Comparison of ENCODE assay signal across 17 cellular contexts in genomic region chr9:113907282-113907681, GRCh38. TPM values are rescaled to one million over a fixed set of nuclear protein-coding genes. Genes with fewer than 3 reads are reported as not detected.
DNase-seq lines count a peak whose midpoint lies in the region; ATAC-seq and TF ChIP-seq lines count a peak whose summit lies in the region.
"Had no signal": no experiment of that assay in that cellular context is flagged by ENCODE, and none has a peak within 500 bp of the region (broad histone marks: within the 10 kb centered on the region; RNA-seq: fewer than 3 reads in every experiment).

No MANE protein-coding gene starts in this region.

- H3K4me3 Mint-ChIP-seq in dendritic cell treated with granulocyte-macrophage colony-stimulating factor and Interleukin-4, amounts not matched to agents 40 ng/mL and 50 ng/mL, for 4 days: no peak overlapping the region

- H3K79me1 ChIP-seq in neuronal stem cell (ENCODE audit: low read depth, low read length): peaks cover 5% of the 10 kb centered on the region

- H3K4me3 ChIP-seq in neuronal stem cell (ENCODE audit: low read length in 2 of 2) (no peak overlapping the region), esophagus squamous epithelium (no peak overlapping the region)
- H3K4me3 ChIP-seq: K562 had no signal

- H3K9me3 ChIP-seq in neuronal stem cell (replicated peaks in 1 of 2; ENCODE audit: control insufficient read depth in 2 of 2, insufficient read depth in 1 of 2, low read depth in 1 of 2, low read length in 2 of 2) (no peaks in the 10 kb centered on the region), esophagus squamous epithelium (no peaks in the 10 kb centered on the region)

- H4K8ac ChIP-seq in neuronal stem cell (ENCODE audit: low read depth, low read length): no peak overlapping the region

- H2AFZ ChIP-seq in neuronal stem cell (ENCODE audit: low read length): no peak overlapping the region

- no peak overlapping the region for H2BK5ac ChIP-seq in neuronal stem cell (ENCODE audit: low read length)

- peaks cover 7% of the 10 kb centered on the region for H3K36me3 Mint-ChIP-seq in dendritic cell treated with granulocyte-macrophage colony-stimulating factor and Interleukin-4, amounts not matched to agents 40 ng/mL and 50 ng/mL, for 4 days (ENCODE audit: low read depth)

- no peak overlapping the region for H3K23ac ChIP-seq in neuronal stem cell (ENCODE audit: low read depth, low read length, poor library complexity)

- peaks cover 11% of the 10 kb centered on the region for H3K4me1 Mint-ChIP-seq in dendritic cell treated with granulocyte-macrophage colony-stimulating factor and Interleukin-4, amounts not matched to agents 40 ng/mL and 50 ng/mL, for 4 days (ENCODE audit: low read depth)

- H3K27ac ChIP-seq in neuronal stem cell (replicated peaks; ENCODE audit: low read length): no peak overlapping the region
- H3K27ac ChIP-seq in esophagus squamous epithelium: peak overlapping the region in 1 of 4 donors; percentile 15

- H2BK12ac ChIP-seq in neuronal stem cell (ENCODE audit: low read length): no peak overlapping the region

- H3K9me3 Mint-ChIP-seq in dendritic cell treated with granulocyte-macrophage colony-stimulating factor and Interleukin-4, amounts not matched to agents 40 ng/mL and 50 ng/mL, for 4 days: peaks cover 21% of the 10 kb centered on the region

- no peak for ATAC-seq in HG03196 (IDR thresholded peaks at IDR 0.05; ENCODE audit: unreplicated experiment)
- ATAC-seq: K562, Right ventricle myocardium inferior had no signal

- intact Hi-C loops in dendritic cell treated with granulocyte-macrophage colony-stimulating factor and Interleukin-4, amounts not matched to agents 40 ng/mL and 50 ng/mL, for 4 days (cut with micrococcal nuclease): no loop called here
- intact Hi-C loops in esophagus squamous epithelium (cut with DNase I): no loop called here

- no peak for TF ChIP-seq CTCF in esophagus squamous epithelium (IDR thresholded peaks at IDR 0.05)

- H2BK120ac ChIP-seq in neuronal stem cell (ENCODE audit: low read depth, low read length): no peak overlapping the region

- no peak overlapping the region for H4K91ac ChIP-seq in neuronal stem cell (ENCODE audit: low read depth, low read length, poor library complexity)

- H3K4ac ChIP-seq in neuronal stem cell (ENCODE audit: low read length): no peak overlapping the region

- no peak overlapping the region for H3K9ac ChIP-seq in neuronal stem cell (ENCODE audit: low read depth, low read length, poor library complexity)

- H3K4me1 ChIP-seq in neuronal stem cell (ENCODE audit: control insufficient read depth in 2 of 2, insufficient read depth in 1 of 2, low read depth in 1 of 2, low read length in 2 of 2): peaks cover 0 to 3% of the 10 kb centered on the region in 2 donors
- peaks cover 7 to 38% (median 8%) of the 10 kb centered on the region in 3 donors for H3K4me1 ChIP-seq in esophagus squamous epithelium

- peak overlapping the region; percentile 26 for H3K27ac Mint-ChIP-seq in dendritic cell treated with granulocyte-macrophage colony-stimulating factor and Interleukin-4, amounts not matched to agents 40 ng/mL and 50 ng/mL, for 4 days

- H2AK5ac ChIP-seq in neuronal stem cell (ENCODE audit: low read depth, low read length): no peak overlapping the region

- H3K27me3 Mint-ChIP-seq in dendritic cell treated with granulocyte-macrophage colony-stimulating factor and Interleukin-4, amounts not matched to agents 40 ng/mL and 50 ng/mL, for 4 days: no peaks in the 10 kb centered on the region

- no peak overlapping the region for H3K14ac ChIP-seq in neuronal stem cell (ENCODE audit: low read length)

- H3K27me3 ChIP-seq in neuronal stem cell (ENCODE audit: control insufficient read depth in 3 of 3, insufficient read depth in 3 of 3, low read depth in 1 of 3, low read length in 3 of 3) (no peaks in the 10 kb centered on the region), esophagus squamous epithelium (no peaks in the 10 kb centered on the region)

- DNase-seq in activated CD8-positive, alpha-beta memory T cell treated with anti-CD3 and anti-CD28 coated beads, Interleukin-2, amount 50 U/mL, for 48 hours: peak; percentile 29
- no peak for DNase-seq in activated CD8-positive, alpha-beta memory T cell treated with anti-CD3 and anti-CD28 coated beads, Interleukin-2, amount 50 U/mL, for 4 hours
- DNase-seq in neuronal stem cell (ENCODE audit: low spot score): no peak
- no peak for DNase-seq in GOT3 (lab: John Stamatoyannopoulos, UW)
- no peak for DNase-seq in esophagus squamous epithelium (lab: John Stamatoyannopoulos, UW)
- no peak for DNase-seq in HPDE6-E6E7 (ENCODE audit: extremely low spot score)
- DNase-seq: C1 segment of cervical spinal cord; COR-L47; NCI-H1092; NCI-H2107; NCI-H226; NCI-H526; NK-92 treated with Interleukin-12 subunit alpha and Interleukin-12 subunit beta, amount 100 ng/mL, for 24 hours had no signal

- no peak overlapping the region for H3K4me2 ChIP-seq in neuronal stem cell (ENCODE audit: insufficient read depth, low read length, poor library complexity, severe bottlenecking)

- no peak for TF ChIP-seq POLR2A in esophagus squamous epithelium (IDR thresholded peaks at IDR 0.05)

- H3K18ac ChIP-seq in neuronal stem cell (ENCODE audit: low read length): peak overlapping the region; percentile 23

- WGBS in neuronal stem cell (ENCODE audit: extremely low coverage in 2 of 2, insufficient read length in 2 of 2, insufficient replicate concordance in 1 of 2), 2 donors: no CpG with 5 or more reads among the region's 5 CpGs
- 49 to 71% methylated on average over 1 to 4 of the region's 5 CpGs for WGBS in esophagus squamous epithelium, 2 donors

- H3K36me3 ChIP-seq in neuronal stem cell (replicated peaks in 1 of 2; ENCODE audit: control insufficient read depth in 2 of 2, insufficient read depth in 2 of 2, low read length in 2 of 2) (no peaks in the 10 kb centered on the region), esophagus squamous epithelium (no peaks in the 10 kb centered on the region)

- no peak overlapping the region for H2BK15ac ChIP-seq in neuronal stem cell (ENCODE audit: low read length)

RNA-seq across cellular contexts. Expression of gene ZNF618, which starts 31.2 kb away (rescaled TPM):
- polyA plus RNA-seq in neuronal stem cell (2013, experiment 1 of 2): 31.5 TPM
- 32.2 TPM for polyA plus RNA-seq in neuronal stem cell (2013, experiment 2 of 2)
- total RNA-seq in esophagus squamous epithelium: 1 to 10 TPM in 2 of 4 donors, under 1 TPM in 2; 0.68 to 2.1 (median 1.3) TPM
